ENCODE assay signal across 16 cellular contexts in the genomic region with DNA sequence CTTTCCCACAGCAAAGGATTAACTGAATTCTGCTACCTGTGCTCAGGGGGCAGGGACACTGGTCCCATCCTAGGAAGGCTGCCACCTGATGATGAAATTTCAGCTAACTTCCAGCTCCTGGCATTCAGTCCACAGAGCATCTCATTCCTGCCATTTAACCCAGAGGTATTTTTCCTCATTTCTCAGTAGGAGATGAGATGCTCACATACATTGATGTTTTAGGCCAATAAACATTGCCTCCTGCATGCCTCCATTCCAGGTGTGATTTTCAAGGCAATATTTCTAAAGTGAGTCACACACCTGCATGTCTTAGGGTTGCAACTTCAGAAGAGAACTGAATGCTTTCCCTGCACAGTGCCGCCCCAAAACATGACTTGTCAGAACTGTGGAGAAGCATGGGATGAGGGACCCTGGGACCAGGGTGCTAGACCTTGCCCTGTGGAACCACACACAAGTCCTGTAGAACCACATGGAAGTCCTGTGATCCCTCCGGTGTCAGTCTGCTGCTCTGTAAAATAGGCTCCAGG. TPM values are rescaled to one million over a fixed set of nuclear protein-coding genes. Genes with fewer than 3 reads are reported as not detected.
"Had no signal": no experiment of that assay in that cellular context is flagged by ENCODE, and none has a peak within 500 bp of the region (broad histone marks: within the 10 kb centered on the region; RNA-seq: fewer than 3 reads in every experiment).

No MANE protein-coding gene starts in this region.

RNA-seq across cellular contexts. Expression of gene CST5, which starts 1.5 kb away (rescaled TPM):
- total RNA-seq: activated B cell treated with CpG ODN at 0.5 μM for 24 hours; activated CD4-positive, alpha-beta memory T cell treated with anti-CD3 and anti-CD28 coated beads for 36 hours; activated CD4-positive, alpha-beta T cell treated with anti-CD3 and anti-CD28 coated beads, Interleukin-2, amount 10 ng/mL, durations not matched to agents 24 days and 14 days; activated CD8-positive, alpha-beta memory T cell treated with anti-CD3 and anti-CD28 coated beads for 36 hours; activated CD8-positive, alpha-beta T cell treated with anti-CD3 and anti-CD28 coated beads for 36 hours; activated naive CD4-positive, alpha-beta T cell treated with anti-CD3 and anti-CD28 coated beads for 36 hours; activated naive CD4-positive, alpha-beta T cell treated with anti-CD3 and anti-CD28 coated beads, Interleukin-2, amount 50 U/mL, for 72 hours; activated naive CD8-positive, alpha-beta T cell treated with anti-CD3 and anti-CD28 coated beads for 36 hours; activated T-cell treated with anti-CD3 and anti-CD28 coated beads, Interleukin-2, amount 50 U/mL, for 4 hours; activated T-cell treated with anti-CD3 and anti-CD28 coated beads, Interleukin-2, amount 50 U/mL, for 72 hours; activated T-helper 1 cell treated with anti-CD3 and anti-CD28 coated beads, Interleukin-12 subunit alpha, Interleukin-12 subunit beta, Interleukin-2, Interleukin-4 antibody, amounts not matched to agents 30 ng/mL and 10 ng/mL and 1 ng/mL, durations not matched to agents 14 hours and 24 hours and 36 hours; activated T-helper 17 cell treated with anti-CD3 and anti-CD28 coated beads, Interleukin-2, amount 50 U/mL, for 72 hours; aorta; body of pancreas; breast epithelium; cardiac muscle cell had no signal
- polyA plus RNA-seq: aorta had no signal

RNA-seq across cellular contexts. Expression of gene CST2, which starts 51.5 kb away (rescaled TPM):
- total RNA-seq: activated B cell treated with CpG ODN at 0.5 μM for 24 hours; activated CD4-positive, alpha-beta memory T cell treated with anti-CD3 and anti-CD28 coated beads for 36 hours; activated CD4-positive, alpha-beta T cell treated with anti-CD3 and anti-CD28 coated beads, Interleukin-2, amount 10 ng/mL, durations not matched to agents 24 days and 14 days; activated CD8-positive, alpha-beta memory T cell treated with anti-CD3 and anti-CD28 coated beads for 36 hours; activated CD8-positive, alpha-beta T cell treated with anti-CD3 and anti-CD28 coated beads for 36 hours; activated naive CD4-positive, alpha-beta T cell treated with anti-CD3 and anti-CD28 coated beads for 36 hours; activated naive CD4-positive, alpha-beta T cell treated with anti-CD3 and anti-CD28 coated beads, Interleukin-2, amount 50 U/mL, for 72 hours; activated naive CD8-positive, alpha-beta T cell treated with anti-CD3 and anti-CD28 coated beads for 36 hours; activated T-cell treated with anti-CD3 and anti-CD28 coated beads, Interleukin-2, amount 50 U/mL, for 4 hours; activated T-cell treated with anti-CD3 and anti-CD28 coated beads, Interleukin-2, amount 50 U/mL, for 72 hours; activated T-helper 1 cell treated with anti-CD3 and anti-CD28 coated beads, Interleukin-12 subunit alpha, Interleukin-12 subunit beta, Interleukin-2, Interleukin-4 antibody, amounts not matched to agents 30 ng/mL and 10 ng/mL and 1 ng/mL, durations not matched to agents 14 hours and 24 hours and 36 hours; activated T-helper 17 cell treated with anti-CD3 and anti-CD28 coated beads, Interleukin-2, amount 50 U/mL, for 72 hours; body of pancreas; breast epithelium; cardiac muscle cell had no signal
- polyA plus RNA-seq: aorta, cardiac muscle cell had no signal
